In genomic region chr11:38460429-38460828, GRCh38 we compare ENCODE assay signal across 1 cellular context.
TF ChIP-seq lines count a peak whose summit lies in the region.

No MANE protein-coding gene starts in this region.

TF ChIP-seq in WTC11, 78 proteins besides CTCF, POLR2A, EP300 and RAD21 (continued from another document):
- no peak for TF ChIP-seq PREB (CRISPR knock-in tag; IDR thresholded peaks at IDR 0.05; ENCODE audit: borderline replicate concordance)
- TF ChIP-seq FOXK1 (CRISPR knock-in tag; IDR thresholded peaks at IDR 0.05) = no peak
- no peak for TF ChIP-seq JAZF1 (CRISPR knock-in tag; IDR thresholded peaks at IDR 0.05)
- TF ChIP-seq ARID4B (CRISPR knock-in tag; IDR thresholded peaks at IDR 0.05; ENCODE audit: borderline replicate concordance) = no peak
- no peak for TF ChIP-seq FOXP1 (CRISPR knock-in tag; IDR thresholded peaks at IDR 0.05; ENCODE audit: borderline replicate concordance)
